19 cellular contexts compared by ENCODE assay signal in genomic region chr2:75512455-75513212, GRCh38. TPM values are rescaled to one million over a fixed set of nuclear protein-coding genes. Genes with fewer than 3 reads are reported as not detected.
"Had no signal": no experiment of that assay in that cellular context is flagged by ENCODE, and none has a peak within 500 bp of the region (broad histone marks: within the 10 kb centered on the region; RNA-seq: fewer than 3 reads in every experiment).

No MANE protein-coding gene starts in this region.

- H3K27ac Mint-ChIP-seq: naive thymus-derived CD8-positive, alpha-beta T cell; type B pancreatic cell had no signal

- H3K27me3 ChIP-seq: esophagus muscularis mucosa, gastrocnemius medialis, heart right ventricle, neutrophil, right atrium auricular region had no signal

- ATAC-seq: gastrocnemius medialis; heart right ventricle; mucosa of descending colon; naive thymus-derived CD8-positive, alpha-beta T cell had no signal

- H3K4me1 ChIP-seq: esophagus muscularis mucosa, gastrocnemius medialis, heart right ventricle, right atrium auricular region had no signal

- H3K4me3 Mint-ChIP-seq: naive thymus-derived CD8-positive, alpha-beta T cell; type B pancreatic cell had no signal

- H3K4me3 ChIP-seq: esophagus muscularis mucosa, gastrocnemius medialis, heart right ventricle, mucosa of descending colon, right atrium auricular region had no signal

- DNase-seq: effector memory CD4-positive, alpha-beta T cell; gastrocnemius medialis; heart right ventricle; hypothalamus; kidney glomerular epithelial cell; mucosa of descending colon; naive thymus-derived CD8-positive, alpha-beta T cell; small intestine; stimulated activated CD4-positive, alpha-beta T cell treated with anti-CD3 and anti-CD28 coated beads, Interleukin-2, amount 100 ng/mL, for 48 hours; stimulated activated naive CD4-positive, alpha-beta T cell treated with Interleukin-2 at 50 U/mL for 16 hours had no signal

- H3K4me1 Mint-ChIP-seq: naive thymus-derived CD8-positive, alpha-beta T cell had no signal

- FAIRE-seq: endometrium, islet of Langerhans, small intestine, urothelium cell line had no signal

- H3K9me3 ChIP-seq: gastrocnemius medialis, neutrophil had no signal

- H3K27ac ChIP-seq: epithelial cell of prostate, esophagus muscularis mucosa, gastrocnemius medialis, heart right ventricle, neutrophil, right atrium auricular region had no signal

- H3K36me3 ChIP-seq: esophagus muscularis mucosa, gastrocnemius medialis, neutrophil, right atrium auricular region had no signal

RNA-seq across cellular contexts. Expression of gene EVA1A, which starts 48.1 kb away (rescaled TPM):
- total RNA-seq: naive thymus-derived CD8-positive, alpha-beta T cell had no signal
- polyA plus RNA-seq: neural cell had no signal
